Comparison of ENCODE assay signal across 12 cellular contexts in genomic region chr16:13390093-13390985, GRCh38.
A peak's percentile ranks its signal among the peaks of the same experiment; 100 is the strongest.
DNase-seq lines count a peak whose midpoint lies in the region; ATAC-seq and TF ChIP-seq lines count a peak whose summit lies in the region.
"Had no signal": no experiment of that assay in that cellular context is flagged by ENCODE, and none has a peak within 500 bp of the region (broad histone marks: within the 10 kb centered on the region; RNA-seq: fewer than 3 reads in every experiment).

No MANE protein-coding gene starts in this region.

- H3K27me3 Mint-ChIP-seq in memory B cell (no peaks in the 10 kb centered on the region), nephron progenitor cell (ENCODE audit: low read depth, poor library complexity) (no peaks in the 10 kb centered on the region)
- H3K27me3 Mint-ChIP-seq in naive thymus-derived CD4-positive, alpha-beta T cell, result no peaks in the 10 kb centered on the region
- H3K27me3 Mint-ChIP-seq: effector memory CD8-positive, alpha-beta T cell had no signal

- H3K4me1 ChIP-seq in naive thymus-derived CD4-positive, alpha-beta T cell (ENCODE audit: control insufficient read depth in 2 of 2, insufficient read depth in 2 of 2, low read length in 2 of 2), result no peaks in the 10 kb centered on the region

- ATAC-seq in GM18868 (IDR thresholded peaks at IDR 0.05; ENCODE audit: unreplicated experiment) (peak; percentile 73), HG02571 (IDR thresholded peaks at IDR 0.05; ENCODE audit: unreplicated experiment) (peak; percentile 52), memory B cell (ENCODE audit: low read depth) (no peak)
- no peak for ATAC-seq in naive thymus-derived CD4-positive, alpha-beta T cell
- ATAC-seq: activated naive CD4-positive, alpha-beta T cell treated with anti-CD3 and anti-CD28 coated beads, Interleukin-2, amount 50 U/mL, for 72 hours; effector memory CD8-positive, alpha-beta T cell had no signal

- H3K4me3 Mint-ChIP-seq in memory B cell (no peak overlapping the region), nephron progenitor cell (no peak overlapping the region)
- no peak overlapping the region for H3K4me3 Mint-ChIP-seq in naive thymus-derived CD4-positive, alpha-beta T cell
- H3K4me3 Mint-ChIP-seq: effector memory CD8-positive, alpha-beta T cell had no signal

- POLR2A ChIA-PET in naive thymus-derived CD4-positive, alpha-beta T cell (lab: Charles Lee), result no interaction called here

- peak; percentile 26 for DNase-seq in M059J (ENCODE audit: low read depth)
- DNase-seq in memory B cell (ENCODE audit: low spot score in 2 of 2), result no peak
- DNase-seq in nephron progenitor cell, result no peak
- no peak for DNase-seq in stimulated activated CD4-positive, alpha-beta T cell treated with anti-CD3 and anti-CD28 coated beads, Interleukin-4, amount 100 ng/mL, for 4 hours
- no peak for DNase-seq in naive thymus-derived CD4-positive, alpha-beta T cell
- no peak for DNase-seq in erythroblast (lab: John Stamatoyannopoulos, UW)
- DNase-seq: DND-41; effector memory CD8-positive, alpha-beta T cell; occipital lobe had no signal

- no peaks in the 10 kb centered on the region for H3K36me3 ChIP-seq in naive thymus-derived CD4-positive, alpha-beta T cell (ENCODE audit: control insufficient read depth in 2 of 3, insufficient read depth in 3 of 3, low read length in 3 of 3)

- H3K9me3 Mint-ChIP-seq in memory B cell (peaks cover 5% of the 10 kb centered on the region), nephron progenitor cell (peaks cover 34% of the 10 kb centered on the region)
- peaks cover 2 to 33% (median 10%) of the 10 kb centered on the region in 11 donors for H3K9me3 Mint-ChIP-seq in naive thymus-derived CD4-positive, alpha-beta T cell

- H3K27ac Mint-ChIP-seq in memory B cell (peak overlapping the region; percentile 0), nephron progenitor cell (no peak overlapping the region)
- H3K27ac Mint-ChIP-seq in naive thymus-derived CD4-positive, alpha-beta T cell, result peak overlapping the region in 1 of 9 donors; percentile 9
- H3K27ac Mint-ChIP-seq: activated naive CD4-positive, alpha-beta T cell treated with anti-CD3 and anti-CD28 coated beads, Interleukin-2, amount 50 U/mL, for 72 hours; effector memory CD8-positive, alpha-beta T cell had no signal

- intact Hi-C loops in naive thymus-derived CD4-positive, alpha-beta T cell (cut with micrococcal nuclease), result no loop called here

- no peaks in the 10 kb centered on the region for H3K27me3 ChIP-seq in naive thymus-derived CD4-positive, alpha-beta T cell (ENCODE audit: control insufficient read depth in 2 of 2, insufficient read depth in 2 of 2, low read length in 2 of 2)

- H3K4me3 ChIP-seq in naive thymus-derived CD4-positive, alpha-beta T cell (ENCODE audit: low read length), result no peak overlapping the region

- TF ChIP-seq POLR2A in erythroblast (IDR thresholded peaks at IDR 0.05; ENCODE audit: low read length), result no peak

- CTCF ChIA-PET in naive thymus-derived CD4-positive, alpha-beta T cell (lab: Charles Lee), result no interaction called here

- H3K27ac ChIP-seq in naive thymus-derived CD4-positive, alpha-beta T cell (ENCODE audit: low read depth, low read length), result no peak overlapping the region

- H3K4me1 Mint-ChIP-seq in memory B cell (peaks cover 5% of the 10 kb centered on the region), nephron progenitor cell (peaks cover 6% of the 10 kb centered on the region)
- H3K4me1 Mint-ChIP-seq in naive thymus-derived CD4-positive, alpha-beta T cell, result no peaks in the 10 kb centered on the region

- TF ChIP-seq CTCF in nephron progenitor cell (IDR thresholded peaks at IDR 0.05), result no peak

- peaks cover 0 to 10% (median 3%) of the 10 kb centered on the region in 3 experiments for H3K9me3 ChIP-seq in naive thymus-derived CD4-positive, alpha-beta T cell (ENCODE audit: control insufficient read depth in 2 of 3, low read length in 3 of 3)

- H3K36me3 Mint-ChIP-seq in memory B cell (no peaks in the 10 kb centered on the region), nephron progenitor cell (ENCODE audit: low read depth) (no peaks in the 10 kb centered on the region)
- no peaks in the 10 kb centered on the region for H3K36me3 Mint-ChIP-seq in naive thymus-derived CD4-positive, alpha-beta T cell
- H3K36me3 Mint-ChIP-seq: activated naive CD4-positive, alpha-beta T cell treated with anti-CD3 and anti-CD28 coated beads, Interleukin-2, amount 50 U/mL, for 72 hours had no signal

Comparison
In these comparisons a context has a peak if more than half of its experiments do, and no peak if none do; other contexts are left out.
1. ATAC-seq: peak in GM18868 (single experiment) and HG02571 (single experiment); none in memory B cell (single experiment) and naive thymus-derived CD4-positive, alpha-beta T cell (single experiment).